In the genomic region with DNA sequence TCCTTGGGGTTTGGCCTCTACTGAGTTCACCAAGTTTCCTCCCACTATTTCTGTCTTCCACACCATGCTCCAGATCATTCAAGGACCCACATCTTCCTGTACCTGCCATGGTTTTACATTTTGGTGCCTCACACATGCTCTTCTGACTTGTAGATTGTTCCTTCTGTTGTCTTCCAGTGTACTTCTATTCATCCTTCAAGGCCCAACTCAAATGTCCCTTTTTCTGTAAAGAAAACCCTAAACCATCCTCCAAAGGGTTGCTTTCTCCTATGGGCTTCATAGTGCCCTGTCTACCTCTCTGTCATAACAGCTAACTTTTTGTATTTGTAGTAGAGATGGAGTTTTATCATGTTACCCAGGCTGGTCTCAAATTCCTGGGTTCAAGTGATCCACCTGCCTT, we compare ENCODE assay signal across 18 cellular contexts.
"Had no signal": no experiment of that assay in that cellular context is flagged by ENCODE, and none has a peak within 500 bp of the region (broad histone marks: within the 10 kb centered on the region; RNA-seq: fewer than 3 reads in every experiment).

No MANE protein-coding gene starts in this region.

- ATAC-seq: gastrocnemius medialis; heart right ventricle; mucosa of descending colon; natural killer cell treated with Interleukin-12 subunit alpha and Interleukin-12 subunit beta and Interleukin-15 and Interleukin-18, amount 100 ng/mL, for 72 hours had no signal

- H3K27ac ChIP-seq: dorsolateral prefrontal cortex, esophagus muscularis mucosa, gastrocnemius medialis, heart right ventricle, neural progenitor cell, ovary, right atrium auricular region, sigmoid colon, skin epidermis, stomach had no signal

- H3K36me3 ChIP-seq: esophagus muscularis mucosa, gastrocnemius medialis, heart right ventricle, neural progenitor cell, ovary, right atrium auricular region, sigmoid colon, stomach had no signal

- H3K27me3 ChIP-seq: dorsolateral prefrontal cortex, gastrocnemius medialis, heart right ventricle, neural progenitor cell, ovary, right atrium auricular region, sigmoid colon, stomach had no signal

- H3K4me3 ChIP-seq: dorsolateral prefrontal cortex, esophagus muscularis mucosa, gastrocnemius medialis, heart right ventricle, mucosa of descending colon, neural progenitor cell, ovary, right atrium auricular region, sigmoid colon, skin epidermis, stomach had no signal

- H3K9ac ChIP-seq: neural progenitor cell had no signal

- H3K9me3 ChIP-seq: esophagus muscularis mucosa, gastrocnemius medialis, heart right ventricle, mucosa of descending colon, ovary, right atrium auricular region, sigmoid colon, stomach had no signal

- H3K4me2 ChIP-seq: neural progenitor cell had no signal

- H2AFZ ChIP-seq: neural progenitor cell had no signal

- H3K4me1 ChIP-seq: neural progenitor cell, sigmoid colon had no signal

- DNase-seq: cortex of kidney; effector CD8-positive, alpha-beta T cell; gastrocnemius medialis; heart right ventricle; islet precursor cell; nucleus accumbens; ovary; sigmoid colon; stimulated activated CD4-positive, alpha-beta T cell treated with anti-CD3 and anti-CD28 coated beads, Interleukin-2, amount 100 ng/mL, for 24 hours; stimulated activated naive CD4-positive, alpha-beta T cell; stomach had no signal
